8 cellular contexts compared by ENCODE assay signal in genomic region chr2:38146917-38147307, GRCh38.
DNase-seq lines count a peak whose midpoint lies in the region; ATAC-seq and TF ChIP-seq lines count a peak whose summit lies in the region.

No MANE protein-coding gene starts in this region.

- no peaks in the 10 kb centered on the region for H3K27me3 ChIP-seq in IMR-90 (ENCODE audit: control insufficient read depth, insufficient read depth, low read length)

- H4K8ac ChIP-seq in IMR-90 (ENCODE audit: low read depth in 2 of 2, low read length in 2 of 2) = peak overlapping the region; percentile 59 to 91

- intact Hi-C loops in IMR-90 (cut with micrococcal nuclease) (loop anchor here (1.0 to 10.0 kb wide), 3 partner anchors 28 to 118 kb away; partner anchors contain the start of gene CYP1B1), head of caudate nucleus (cut with DNase I) (no loop called here)

- H3K14ac ChIP-seq in IMR-90 (replicated peaks; ENCODE audit: low read depth, low read length) = peak overlapping the region; percentile 90

- H3K36me3 ChIP-seq in IMR-90 (ENCODE audit: control insufficient read depth, insufficient read depth, low read length) (no peaks in the 10 kb centered on the region), mesodermal cell (ENCODE audit: control insufficient read depth, insufficient read depth, low read length) (no peaks in the 10 kb centered on the region)

- no CpG with 5 or more reads among the region's 3 CpGs for WGBS in IMR-90 (ENCODE audit: extremely low coverage in 2 of 2, insufficient read length in 1 of 2), 2 experiments
- WGBS in mesodermal cell (ENCODE audit: insufficient coverage in 2 of 2), 2 experiments = 6 to 22% methylated on average over 1 to 2 of the region's 3 CpGs

- in situ Hi-C loops in GM13977 (cut with MboI; ENCODE audit: low pct_unique_long_range_greater_than_20kb, low sequenced_read_pairs, unreplicated experiment) = no loop called here
- in situ Hi-C loops in IMR-90 (cut with MboI; ENCODE audit: low sequenced_read_pairs) = no loop called here

- peak overlapping the region; percentile 76 for H3K56ac ChIP-seq in IMR-90 (ENCODE audit: extremely low read depth, insufficient read depth, low read length)

- BruUV-seq in IMR-90 (replicated peaks; lab: Mats Ljungman, UMichigan) = no TSS peak

- peak; percentile 48 for DNase-seq in GM13977 (ENCODE audit: low spot score)
- peak; percentile 99 for DNase-seq in IMR-90
- DNase-seq in cardiac fibroblast (ENCODE audit: low read depth in 2 of 2) = peak; percentile 93 to 99
- DNase-seq in caudate nucleus (lab: John Stamatoyannopoulos, UW) = no peak
- no peak for DNase-seq in NCI-H524 (lab: John Stamatoyannopoulos, UW)
- DNase-seq in head of caudate nucleus = no peak

- peak overlapping the region; percentile 75 for H2AFZ ChIP-seq in IMR-90 (replicated peaks; ENCODE audit: low read length, poor library complexity)

- H2BK5ac ChIP-seq in IMR-90 (ENCODE audit: low read depth, low read length, poor library complexity, severe bottlenecking) = peak overlapping the region; percentile 98

- peak overlapping the region; percentile 5 for H3K9ac ChIP-seq in IMR-90 (ENCODE audit: low read depth, low read length)

- peak overlapping the region; percentile 95 for H3K27ac ChIP-seq in IMR-90 (ENCODE audit: insufficient read depth, low read length)
- H3K27ac ChIP-seq in mesodermal cell (ENCODE audit: low read depth, low read length, severe bottlenecking) = peak overlapping the region; percentile 99
- no peak overlapping the region for H3K27ac ChIP-seq in caudate nucleus (ENCODE audit: low read depth, low read length)

- peak overlapping the region; percentile 78 for H3K18ac ChIP-seq in IMR-90 (ENCODE audit: low read depth, low read length)

- H2AK9ac ChIP-seq in IMR-90 (replicated peaks; ENCODE audit: low read depth, low read length, poor library complexity) = peak overlapping the region; percentile 18

- CTCF ChIA-PET in IMR-90 (lab: Yijun Ruan, JAX) = no interaction called here

- TF ChIP-seq CTCF in GM13977 (IDR thresholded peaks at IDR 0.05; ENCODE audit: extremely low read depth, insufficient read depth, missing control alignments) (no peak), IMR-90 (conservative IDR thresholded peaks at IDR 0.05; ENCODE audit: low read depth, low read length) (no peak), cardiac fibroblast (IDR thresholded peaks at IDR 0.05; ENCODE audit: low read depth, low read length) (no peak)

- no peak overlapping the region for H3K4me3 ChIP-seq in IMR-90 (ENCODE audit: insufficient read depth, low read depth, low read length)
- peak overlapping the region in 1 of 2 donors; percentile 31 for H3K4me3 ChIP-seq in cardiac fibroblast (replicated peaks in 1 of 2; ENCODE audit: low read depth in 2 of 2, low read length in 2 of 2)
- H3K4me3 ChIP-seq in mesodermal cell (ENCODE audit: extremely low read depth, insufficient read depth, low read length, poor library complexity, severe bottlenecking) = no peak overlapping the region

- H3K23ac ChIP-seq in IMR-90 (ENCODE audit: low read depth, low read length) = peak overlapping the region; percentile 82

- ATAC-seq in GM21825 (IDR thresholded peaks at IDR 0.05; ENCODE audit: unreplicated experiment) (peak; percentile 87), IMR-90 (ENCODE audit: low read depth) (peak; percentile 95)

- peak overlapping the region; percentile 77 for H2AK5ac ChIP-seq in IMR-90 (ENCODE audit: low read depth, low read length)

- peaks cover 6% of the 10 kb centered on the region; the same call in 1 of the 2 replicates for H3K9me1 ChIP-seq in IMR-90 (ENCODE audit: insufficient read depth, low read length)

- peak overlapping the region; percentile 93 for H2BK20ac ChIP-seq in IMR-90 (ENCODE audit: low read depth, low read length)

- H3K79me1 ChIP-seq in IMR-90 (ENCODE audit: low read depth in 1 of 2, low read length in 2 of 2) = no peaks in the 10 kb centered on the region

- TF ChIP-seq RAD21 in IMR-90 (IDR thresholded peaks at IDR 0.05; ENCODE audit: low read length) = no peak

- peak; percentile 52 for TF ChIP-seq POLR2A in IMR-90 (IDR thresholded peaks at IDR 0.05; ENCODE audit: low read depth, low read length)

- POLR2A ChIA-PET in IMR-90 (lab: Charles Lee; ENCODE audit: unreplicated experiment) = no interaction called here

- H3K4me2 ChIP-seq in IMR-90 (ENCODE audit: low read depth, low read length) = peak overlapping the region; percentile 83

- H4K20me1 ChIP-seq in IMR-90 (ENCODE audit: insufficient read depth, low read length) = no peaks in the 10 kb centered on the region

- H2BK15ac ChIP-seq in IMR-90 (ENCODE audit: low read depth, low read length) = peak overlapping the region; percentile 43

- peak overlapping the region; percentile 78 for H4K5ac ChIP-seq in IMR-90 (ENCODE audit: low read depth, low read length)

- H3K4ac ChIP-seq in IMR-90 (ENCODE audit: low read depth, low read length) = peak overlapping the region; percentile 95

- dilution Hi-C loops in IMR-90 (cut with HindIII; ENCODE audit: low sequenced_read_pairs, unreplicated experiment) = no loop called here

- H3K4me1 ChIP-seq in IMR-90 (ENCODE audit: control insufficient read depth, insufficient read depth, low read length) = peaks cover 12% of the 10 kb centered on the region
- peaks cover 13% of the 10 kb centered on the region for H3K4me1 ChIP-seq in mesodermal cell (ENCODE audit: control insufficient read depth, insufficient read depth, low read length, poor library complexity, severe bottlenecking)

- H4K91ac ChIP-seq in IMR-90 (ENCODE audit: insufficient read depth, low read depth, low read length) = peak overlapping the region; percentile 88

- H3K9me3 ChIP-seq in IMR-90 (ENCODE audit: control insufficient read depth, insufficient read depth, low read length) (no peaks in the 10 kb centered on the region), mesodermal cell (ENCODE audit: control insufficient read depth, low read length) (peaks cover 17% of the 10 kb centered on the region)

- H2BK120ac ChIP-seq in IMR-90 (ENCODE audit: low read depth, low read length) = peak overlapping the region; percentile 95

TF ChIP-seq in IMR-90, 13 proteins besides CTCF, POLR2A, EP300 and RAD21:
- TF ChIP-seq MAFK (IDR thresholded peaks at IDR 0.05; ENCODE audit: low read depth, low read length) (peak; percentile 76), RFX5 (IDR thresholded peaks at IDR 0.05; ENCODE audit: low read depth, low read length) (no peak), NFE2L2 (IDR thresholded peaks at IDR 0.05; ENCODE audit: low read depth, low read length) (peak; percentile 69), BHLHE40 (IDR thresholded peaks at IDR 0.05; ENCODE audit: low read depth, low read length) (no peak), RCOR1 (IDR thresholded peaks at IDR 0.05; ENCODE audit: insufficient replicate concordance, low read length) (no peak), CHD1 (IDR thresholded peaks at IDR 0.05; ENCODE audit: low read depth, low read length) (no peak), MXI1 (IDR thresholded peaks at IDR 0.05; ENCODE audit: borderline replicate concordance, low read depth, low read length) (no peak), MAZ (IDR thresholded peaks at IDR 0.05; ENCODE audit: borderline replicate concordance, low read depth, low read length) (peak; percentile 29; the same call in 1 of the 2 replicates), SMC3 (IDR thresholded peaks at IDR 0.05; ENCODE audit: low read depth, low read length) (peak; percentile 9; the same call in 1 of the 2 replicates), FOS (IDR thresholded peaks at IDR 0.05; ENCODE audit: low read depth, low read length) (peak; percentile 84), CEBPB (IDR thresholded peaks at IDR 0.05; ENCODE audit: low read depth, low read length) (peak; percentile 68; the same call in 1 of the 2 replicates), ELK1 (IDR thresholded peaks at IDR 0.05; ENCODE audit: borderline replicate concordance, low read depth, low read length) (no peak)
- TF ChIP-seq, protein P1, sequence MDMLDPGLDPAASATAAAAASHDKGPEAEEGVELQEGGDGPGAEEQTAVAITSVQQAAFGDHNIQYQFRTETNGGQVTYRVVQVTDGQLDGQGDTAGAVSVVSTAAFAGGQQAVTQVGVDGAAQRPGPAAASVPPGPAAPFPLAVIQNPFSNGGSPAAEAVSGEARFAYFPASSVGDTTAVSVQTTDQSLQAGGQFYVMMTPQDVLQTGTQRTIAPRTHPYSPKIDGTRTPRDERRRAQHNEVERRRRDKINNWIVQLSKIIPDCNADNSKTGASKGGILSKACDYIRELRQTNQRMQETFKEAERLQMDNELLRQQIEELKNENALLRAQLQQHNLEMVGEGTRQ (IDR thresholded peaks at IDR 0.05; ENCODE audit: low read depth, low read length) = peak; percentile 90

Comparison
In these comparisons a context has a peak if more than half of its experiments do, and no peak if none do; other contexts are left out.
1. DNase-seq: peak in GM13977 (single experiment), IMR-90 (single experiment) and cardiac fibroblast (2 of 2); none in caudate nucleus (0 of 61), NCI-H524 (0 of 2) and head of caudate nucleus (0 of 42).